Comparison of ENCODE assay signal across 7 cellular contexts in genomic region chr14:34713681-34714319, GRCh38. TPM values are rescaled to one million over a fixed set of nuclear protein-coding genes. Genes with fewer than 3 reads are reported as not detected.
DNase-seq lines count a peak whose midpoint lies in the region; ATAC-seq and TF ChIP-seq lines count a peak whose summit lies in the region.

No MANE protein-coding gene starts in this region.

- no peak for DNase-seq in NT2/D1 (ENCODE audit: low read depth, low spot score)
- DNase-seq in hepatocyte (ENCODE audit: low spot score): peak; percentile 69
- peak; percentile 71 for DNase-seq in retina
- DNase-seq in NCI-H187 treated with DMSO at 0.1 percent for 48 hours (lab: John Stamatoyannopoulos, UW): no peak

- peak; percentile 15 for ATAC-seq in HG02571 (IDR thresholded peaks at IDR 0.05; ENCODE audit: unreplicated experiment)

- peaks cover 28% of the 10 kb centered on the region for H3K36me3 ChIP-seq in NT2/D1 (ENCODE audit: insufficient read depth, insufficient read length, low read length)
- no peaks in the 10 kb centered on the region for H3K36me3 ChIP-seq in hepatocyte (replicated peaks; ENCODE audit: insufficient read depth, low read depth)

- H3K4me3 ChIP-seq in GM12875 (ENCODE audit: low read depth, low read length): peak overlapping the region; percentile 62
- peak overlapping the region; percentile 71 for H3K4me3 ChIP-seq in NT2/D1 (ENCODE audit: insufficient read length, low read depth)
- peak overlapping the region; percentile 95 for H3K4me3 ChIP-seq in hepatocyte

- no peaks in the 10 kb centered on the region for H3K9me2 ChIP-seq in hepatocyte (replicated peaks; ENCODE audit: insufficient read depth)

- H3K27me3 ChIP-seq in NT2/D1 (ENCODE audit: insufficient read depth, insufficient read length) (peaks cover 16% of the 10 kb centered on the region), hepatocyte (no peaks in the 10 kb centered on the region)

- no peaks in the 10 kb centered on the region for H4K20me1 ChIP-seq in hepatocyte (ENCODE audit: insufficient read depth, poor library complexity, severe bottlenecking)

- H3K4me1 ChIP-seq in NT2/D1 (ENCODE audit: insufficient read depth, insufficient read length) (no peaks in the 10 kb centered on the region), hepatocyte (ENCODE audit: insufficient read depth) (peaks cover 9% of the 10 kb centered on the region)

- 3% methylated on average over 33 of the region's 33 CpGs for WGBS in hepatocyte (ENCODE audit: low lambda C conversion rate, missing lambda C conversion rate)

- H3K9me3 ChIP-seq in NT2/D1 (ENCODE audit: insufficient read depth, low read length) (no peaks in the 10 kb centered on the region), hepatocyte (ENCODE audit: low read depth) (no peaks in the 10 kb centered on the region)

- peak overlapping the region; percentile 72 for H2AFZ ChIP-seq in hepatocyte

- TF ChIP-seq CTCF in GM12875 (IDR thresholded peaks at IDR 0.05; ENCODE audit: borderline replicate concordance, insufficient read depth, low read depth, low read length) (no peak), hepatocyte (IDR thresholded peaks at IDR 0.05; ENCODE audit: poor library complexity) (no peak)

- H3K9ac ChIP-seq in NT2/D1 (ENCODE audit: insufficient read length, low read depth): peak overlapping the region; percentile 81

- peaks cover 21% of the 10 kb centered on the region for H3K79me2 ChIP-seq in hepatocyte

- H3K4me2 ChIP-seq in hepatocyte: peak overlapping the region; percentile 75

- H3K27ac ChIP-seq in angular gyrus (ENCODE audit: low read depth, low read length): peak overlapping the region; percentile 95
- peak overlapping the region; percentile 98 for H3K27ac ChIP-seq in hepatocyte

RNA-seq across cellular contexts. Expression of gene CFL2, which starts 0.6 kb away (rescaled TPM):
- total RNA-seq in hepatocyte: 39.5 and 43.0 TPM in 2 replicates
- 46.6 and 49.5 TPM in 2 replicates for polyA plus RNA-seq in hepatocyte

Comparison
In these comparisons a context has a peak if more than half of its experiments do, and no peak if none do; other contexts are left out.
1. DNase-seq: peak in hepatocyte (single experiment) and retina (single experiment); none in NT2/D1 (single experiment) and NCI-H187 treated with DMSO at 0.1 percent for 48 hours (single experiment).
2. Peak in every context shown above with its lines, with median percentiles within 50 percentile points of each other: H3K4me3 ChIP-seq.